ENCODE assay signal across 15 cellular contexts in the genomic region with DNA sequence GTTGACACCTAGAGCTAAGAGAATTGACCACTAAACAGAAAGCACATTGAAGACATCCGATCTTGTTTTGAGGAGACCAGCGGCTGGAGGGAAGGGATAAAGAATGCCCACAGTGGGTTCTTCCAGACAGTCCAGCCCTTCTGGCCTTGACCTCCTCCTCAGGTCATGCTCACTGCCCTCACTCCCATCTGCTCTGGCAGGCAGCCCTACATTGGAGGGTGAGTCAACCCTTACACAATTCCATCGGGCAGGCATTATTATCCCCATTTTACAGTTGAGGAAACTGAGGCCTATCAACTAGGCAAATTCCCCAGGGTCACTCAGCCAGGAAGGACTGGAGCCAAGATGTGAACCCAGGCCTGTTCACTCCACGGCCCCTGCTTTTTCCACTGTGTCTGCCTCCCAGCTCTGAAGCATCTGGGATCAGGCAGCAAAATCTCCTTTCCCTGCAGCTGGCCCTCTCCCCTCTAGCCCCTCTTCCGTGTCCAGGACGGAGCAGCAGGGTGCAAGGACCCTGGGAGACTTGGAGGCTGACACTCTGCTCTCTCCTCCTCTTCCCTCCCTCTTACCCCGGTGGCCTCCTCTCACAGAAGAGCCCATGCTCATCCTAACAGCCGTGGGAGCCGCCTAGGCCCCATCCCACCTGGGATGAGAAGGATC. TPM values are rescaled to one million over a fixed set of nuclear protein-coding genes. Genes with fewer than 3 reads are reported as not detected.
A peak's percentile ranks its signal among the peaks of the same experiment; 100 is the strongest.
DNase-seq lines count a peak whose midpoint lies in the region; ATAC-seq and TF ChIP-seq lines count a peak whose summit lies in the region.
"Had no signal": no experiment of that assay in that cellular context is flagged by ENCODE, and none has a peak within 500 bp of the region (broad histone marks: within the 10 kb centered on the region; RNA-seq: fewer than 3 reads in every experiment).

No MANE protein-coding gene starts in this region.

- H3K27ac ChIP-seq in neuronal stem cell (replicated peaks; ENCODE audit: low read length): no peak overlapping the region

- H3K4me2 ChIP-seq in neuronal stem cell (ENCODE audit: insufficient read depth, low read length, poor library complexity, severe bottlenecking): no peak overlapping the region

- H3K9me3 ChIP-seq in neuronal stem cell (replicated peaks in 1 of 2; ENCODE audit: control insufficient read depth in 2 of 2, insufficient read depth in 1 of 2, low read depth in 1 of 2, low read length in 2 of 2): no peaks in the 10 kb centered on the region
- H3K9me3 ChIP-seq: BE2C had no signal

- H2BK120ac ChIP-seq in neuronal stem cell (ENCODE audit: low read depth, low read length): no peak overlapping the region

- H2AFZ ChIP-seq in neuronal stem cell (ENCODE audit: low read length): no peak overlapping the region

- in situ Hi-C loops in ACHN (cut with HindIII; ENCODE audit: low pct_ligation_motif_present, low pct_unique_long_range_greater_than_20kb, low sequenced_read_pairs): no loop called here

- no peak overlapping the region for H4K8ac ChIP-seq in neuronal stem cell (ENCODE audit: low read depth, low read length)

- H2BK12ac ChIP-seq in neuronal stem cell (ENCODE audit: low read length): peak overlapping the region; percentile 5

- H4K91ac ChIP-seq in neuronal stem cell (ENCODE audit: low read depth, low read length, poor library complexity): no peak overlapping the region

- H3K4me1 Mint-ChIP-seq in activated CD4-positive, alpha-beta memory T cell treated with anti-CD3 and anti-CD28 coated beads for 36 hours (ENCODE audit: low read depth): peaks cover 31% of the 10 kb centered on the region

- peaks cover 23 to 34% of the 10 kb centered on the region in 2 donors for H3K4me1 ChIP-seq in neuronal stem cell (ENCODE audit: control insufficient read depth in 2 of 2, insufficient read depth in 1 of 2, low read depth in 1 of 2, low read length in 2 of 2)
- H3K4me1 ChIP-seq: BE2C had no signal

- H2BK15ac ChIP-seq in neuronal stem cell (ENCODE audit: low read length): peak overlapping the region; percentile 12

- no peaks in the 10 kb centered on the region for H3K36me3 ChIP-seq in neuronal stem cell (replicated peaks in 1 of 2; ENCODE audit: control insufficient read depth in 2 of 2, insufficient read depth in 2 of 2, low read length in 2 of 2)
- H3K36me3 ChIP-seq: BE2C had no signal

- peak overlapping the region; percentile 82 for H3K18ac ChIP-seq in neuronal stem cell (ENCODE audit: low read length)

- H3K36me3 Mint-ChIP-seq in activated CD4-positive, alpha-beta memory T cell treated with anti-CD3 and anti-CD28 coated beads for 36 hours: no peaks in the 10 kb centered on the region

- peaks cover 0 to 10% (median 0%) of the 10 kb centered on the region in 3 experiments for H3K27me3 ChIP-seq in neuronal stem cell (ENCODE audit: control insufficient read depth in 3 of 3, insufficient read depth in 3 of 3, low read depth in 1 of 3, low read length in 3 of 3)
- H3K27me3 ChIP-seq: BE2C had no signal

- H3K9me3 Mint-ChIP-seq in activated CD4-positive, alpha-beta memory T cell treated with anti-CD3 and anti-CD28 coated beads for 36 hours: no peaks in the 10 kb centered on the region

- CTCF ChIA-PET in activated CD4-positive, alpha-beta memory T cell treated with anti-CD3 and anti-CD28 coated beads for 36 hours (lab: Charles Lee): no interaction called here

- H2BK5ac ChIP-seq in neuronal stem cell (ENCODE audit: low read length): peak overlapping the region; percentile 4

- H3K9ac ChIP-seq in neuronal stem cell (ENCODE audit: low read depth, low read length, poor library complexity): peak overlapping the region; percentile 9

- H3K4me3 Mint-ChIP-seq in activated CD4-positive, alpha-beta memory T cell treated with anti-CD3 and anti-CD28 coated beads for 36 hours: no peak overlapping the region

- POLR2A ChIA-PET in activated CD4-positive, alpha-beta memory T cell treated with anti-CD3 and anti-CD28 coated beads for 36 hours (lab: Charles Lee): no interaction called here

- H3K27me3 Mint-ChIP-seq in activated CD4-positive, alpha-beta memory T cell treated with anti-CD3 and anti-CD28 coated beads for 36 hours: no peaks in the 10 kb centered on the region

- H3K79me1 ChIP-seq in neuronal stem cell (ENCODE audit: low read depth, low read length): no peaks in the 10 kb centered on the region

- peak; percentile 57 for DNase-seq in ACHN
- DNase-seq in M059J (ENCODE audit: low read depth): peak; percentile 52
- no peak for DNase-seq in epithelial cell of proximal tubule (ENCODE audit: low read depth)
- no peak for DNase-seq in neuronal stem cell (ENCODE audit: low spot score)
- DNase-seq in activated CD4-positive, alpha-beta memory T cell treated with anti-CD3 and anti-CD28 coated beads for 36 hours: no peak
- DNase-seq: activated CD4-positive, CD25-positive, alpha-beta regulatory T cell treated with anti-CD3 and anti-CD28 coated beads, Interleukin-2, amount 50 U/mL, for 72 hours; activated effector memory CD4-positive, alpha-beta T cell treated with Interleukin-2 at 50 U/mL for 16 hours; BE2C; NCI-H2029 treated with DMSO at 0.1 percent for 48 hours; SHP77; stimulated activated CD4-positive, alpha-beta T cell treated with anti-CD3 and anti-CD28 coated beads, Interleukin-4, amount 100 ng/mL, for 1 hour had no signal

- H3K4ac ChIP-seq in neuronal stem cell (ENCODE audit: low read length): no peak overlapping the region

- ATAC-seq in GM21528 (IDR thresholded peaks at IDR 0.05; ENCODE audit: low FRiP score, unreplicated experiment) (no peak), GM18907 (IDR thresholded peaks at IDR 0.05; ENCODE audit: unreplicated experiment) (no peak), GM21723 (IDR thresholded peaks at IDR 0.05; ENCODE audit: unreplicated experiment) (no peak)

- peak overlapping the region; percentile 57 for H2AK5ac ChIP-seq in neuronal stem cell (ENCODE audit: low read depth, low read length)

- no peak overlapping the region for H3K23ac ChIP-seq in neuronal stem cell (ENCODE audit: low read depth, low read length, poor library complexity)

- H3K14ac ChIP-seq in neuronal stem cell (ENCODE audit: low read length): no peak overlapping the region

- no peak overlapping the region for H3K27ac Mint-ChIP-seq in activated CD4-positive, alpha-beta memory T cell treated with anti-CD3 and anti-CD28 coated beads for 36 hours

- no peak for TF ChIP-seq CTCF in epithelial cell of proximal tubule (conservative IDR thresholded peaks at IDR 0.05; ENCODE audit: low read depth, low read length)

- intact Hi-C loops in activated CD4-positive, alpha-beta memory T cell treated with anti-CD3 and anti-CD28 coated beads for 36 hours (cut with micrococcal nuclease): no loop called here

- WGBS in neuronal stem cell (ENCODE audit: extremely low coverage in 2 of 2, insufficient read length in 2 of 2, insufficient replicate concordance in 1 of 2), 2 donors: no CpG with 5 or more reads among the region's 9 CpGs

- H3K4me3 ChIP-seq in epithelial cell of proximal tubule (ENCODE audit: low read depth, low read length): peak overlapping the region; percentile 29
- no peak overlapping the region for H3K4me3 ChIP-seq in neuronal stem cell (ENCODE audit: low read length in 2 of 2)

RNA-seq across cellular contexts. Expression of gene SCNN1A, which starts 5.3 kb away (rescaled TPM):
- total RNA-seq in M059J (2014; rRNA removed; shearing (Covaris generic)): 1.5 and 4.5 TPM in 2 replicates
- total RNA-seq in epithelial cell of proximal tubule: 15.6 and 52.2 TPM in 2 replicates
- 0.40 TPM for polyA plus RNA-seq in neuronal stem cell (2013, experiment 1 of 2)
- polyA plus RNA-seq in neuronal stem cell (2013, experiment 2 of 2): 0.68 TPM
- under 1 TPM; 0.17 to 0.26 TPM for total RNA-seq in activated CD4-positive, alpha-beta memory T cell treated with anti-CD3 and anti-CD28 coated beads for 36 hours
- polyA plus RNA-seq: neural cell had no signal

RNA-seq across cellular contexts. Expression of gene LTBR, which starts 13.9 kb away (rescaled TPM):
- total RNA-seq in M059J (2014; rRNA removed; shearing (Covaris generic)): 0.34 and 0.49 TPM in 2 replicates
- total RNA-seq in epithelial cell of proximal tubule: 108 and 152 TPM in 2 replicates
- 2.3 TPM for polyA plus RNA-seq in neuronal stem cell (2013, experiment 1 of 2)
- 2.3 TPM for polyA plus RNA-seq in neuronal stem cell (2013, experiment 2 of 2)
- total RNA-seq in activated CD4-positive, alpha-beta memory T cell treated with anti-CD3 and anti-CD28 coated beads for 36 hours: 1 to 10 TPM; 1.5 to 1.9 TPM
- polyA plus RNA-seq: neural cell had no signal

RNA-seq across cellular contexts. Expression of gene TNFRSF1A, which starts 28.2 kb away (rescaled TPM):
- 180 and 233 TPM in 2 replicates for total RNA-seq in M059J (2014; rRNA removed; shearing (Covaris generic))
- 163 and 186 TPM in 2 replicates for total RNA-seq in epithelial cell of proximal tubule
- polyA plus RNA-seq in neuronal stem cell (2013, experiment 1 of 2): 35.2 TPM
- polyA plus RNA-seq in neuronal stem cell (2013, experiment 2 of 2): 34.5 TPM
- 10 to 100 TPM; 47.5 to 49.6 TPM for total RNA-seq in activated CD4-positive, alpha-beta memory T cell treated with anti-CD3 and anti-CD28 coated beads for 36 hours

RNA-seq across cellular contexts. Expression of gene PLEKHG6, which starts 59.6 kb away (rescaled TPM):
- 0.05 TPM in 1 of 2 replicates, not detected in the other for total RNA-seq in M059J (2014; rRNA removed; shearing (Covaris generic))
- total RNA-seq in epithelial cell of proximal tubule: 3.5 and 9.6 TPM in 2 replicates
- 1.2 TPM for polyA plus RNA-seq in neuronal stem cell (2013, experiment 1 of 2)
- polyA plus RNA-seq in neuronal stem cell (2013, experiment 2 of 2): 1.3 TPM
- total RNA-seq in activated CD4-positive, alpha-beta memory T cell treated with anti-CD3 and anti-CD28 coated beads for 36 hours: not detected
- polyA plus RNA-seq: neural cell had no signal

Comparison
In these comparisons a context has a peak if more than half of its experiments do, and no peak if none do; other contexts are left out.
1. DNase-seq: peak in ACHN (single experiment) and M059J (single experiment); none in epithelial cell of proximal tubule (single experiment), neuronal stem cell (single experiment) and activated CD4-positive, alpha-beta memory T cell treated with anti-CD3 and anti-CD28 coated beads for 36 hours (single experiment).
2. RNA of gene LTBR, which starts 13.9 kb away (total RNA-seq): 108 to 152 TPM in epithelial cell of proximal tubule; 1.5 to 1.9 TPM in activated CD4-positive, alpha-beta memory T cell treated with anti-CD3 and anti-CD28 coated beads for 36 hours and 0.34 to 0.49 TPM in M059J; every median in the first group is over 10 times any median in the second.